ENCODE assay signal across 8 cellular contexts in the genomic region with DNA sequence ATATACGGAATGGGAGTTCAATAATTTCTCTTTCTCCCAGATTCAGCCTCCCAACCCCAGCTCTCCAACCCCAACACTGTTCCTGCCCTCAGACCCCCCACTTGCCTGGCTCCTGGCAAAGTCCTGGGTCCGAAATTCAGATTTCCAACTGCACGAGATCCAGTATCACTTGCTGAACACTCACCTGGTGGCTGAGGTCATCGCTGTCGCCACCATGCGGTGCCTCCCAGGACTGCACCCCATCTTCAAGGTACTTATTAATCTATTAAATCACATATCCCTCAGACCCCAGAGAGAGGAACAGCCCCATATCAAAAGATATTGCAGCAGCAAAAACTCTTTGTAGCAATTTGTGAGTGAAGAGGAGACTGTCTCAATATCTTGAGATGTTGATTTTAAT. TPM values are rescaled to one million over a fixed set of nuclear protein-coding genes. Genes with fewer than 3 reads are reported as not detected.
DNase-seq lines count a peak whose midpoint lies in the region; ATAC-seq, FAIRE-seq and TF ChIP-seq lines count a peak whose summit lies in the region.

No MANE protein-coding gene starts in this region.

- no peak overlapping the region for H2BK120ac ChIP-seq in mesendoderm (ENCODE audit: low read depth, low read length)

- H2AK5ac ChIP-seq in mesendoderm (ENCODE audit: low read length): no peak overlapping the region

- POLR2A ChIA-PET in CD4-positive, alpha-beta memory T cell (lab: Charles Lee; ENCODE audit: partially characterized antibody): no interaction called here

- CTCF ChIA-PET in CD4-positive, alpha-beta memory T cell (lab: Charles Lee; ENCODE audit: partially characterized antibody): interaction anchor here (1.8 to 9.4 kb wide), 4 partner anchors 11 to 92 kb away, joined by 9 to 118 read pairs (median 56); a partner anchor contains a TSS

- H2AFZ ChIP-seq in astrocyte (ENCODE audit: low read depth, low read length): no peak overlapping the region

- peak overlapping the region in 5 of 7 donors; percentile 25 to 84 (median 73) for H3K27ac Mint-ChIP-seq in CD4-positive, alpha-beta memory T cell
- no peak overlapping the region for H3K27ac Mint-ChIP-seq in astrocyte (ENCODE audit: unreplicated experiment)

- H3K27me3 Mint-ChIP-seq in CD4-positive, alpha-beta memory T cell: no peaks in the 10 kb centered on the region
- peaks cover 1% of the 10 kb centered on the region for H3K27me3 Mint-ChIP-seq in astrocyte (ENCODE audit: low read depth, unreplicated experiment)

- no peak for ATAC-seq in GM21367 (IDR thresholded peaks at IDR 0.05; ENCODE audit: unreplicated experiment)
- no peak for ATAC-seq in HG02588 (IDR thresholded peaks at IDR 0.05; ENCODE audit: unreplicated experiment)
- ATAC-seq in HG03196 (IDR thresholded peaks at IDR 0.05; ENCODE audit: unreplicated experiment): no peak

- TF ChIP-seq POLR2A in NB4 (IDR thresholded peaks at IDR 0.05; ENCODE audit: extremely low read depth, insufficient read length): no peak

- no peak overlapping the region for H3K56ac ChIP-seq in mesendoderm (ENCODE audit: low read length)

- no CpG with 5 or more reads among the region's 6 CpGs for WGBS in mesendoderm (ENCODE audit: extremely low coverage, insufficient coverage, low lambda C conversion rate)

- H3K4me1 Mint-ChIP-seq in CD4-positive, alpha-beta memory T cell: peaks cover 11 to 17% (median 12%) of the 10 kb centered on the region in 4 donors
- no peaks in the 10 kb centered on the region for H3K4me1 Mint-ChIP-seq in astrocyte (ENCODE audit: low read depth, unreplicated experiment)

- no peak overlapping the region for H2BK5ac ChIP-seq in mesendoderm (ENCODE audit: low read length)

- H4K5ac ChIP-seq in mesendoderm (ENCODE audit: low read length): no peak overlapping the region

- peaks cover 50 to 69% of the 10 kb centered on the region in 2 donors for H3K36me3 Mint-ChIP-seq in CD4-positive, alpha-beta memory T cell
- peaks cover 30% of the 10 kb centered on the region for H3K36me3 Mint-ChIP-seq in astrocyte (ENCODE audit: low read depth, unreplicated experiment)

- H3K27ac ChIP-seq in CD4-positive, alpha-beta memory T cell (ENCODE audit: low read depth, low read length): no peak overlapping the region
- H3K27ac ChIP-seq in astrocyte (ENCODE audit: low read depth, low read length) (no peak overlapping the region), mesendoderm (ENCODE audit: low read depth, low read length) (no peak overlapping the region)

- FAIRE-seq in astrocyte (lab: Jason Lieb, UNC): no peak

- H4K8ac ChIP-seq in mesendoderm (ENCODE audit: low read depth, low read length): no peak overlapping the region

- H3K9me3 ChIP-seq in CD4-positive, alpha-beta memory T cell (ENCODE audit: control insufficient read depth in 1 of 2, low read length in 2 of 2): no peaks in the 10 kb centered on the region
- H3K9me3 ChIP-seq in astrocyte (ENCODE audit: insufficient read depth, low read depth, low read length): no peaks in the 10 kb centered on the region

- no peak overlapping the region for H3K4me3 Mint-ChIP-seq in CD4-positive, alpha-beta memory T cell
- no peak overlapping the region for H3K4me3 Mint-ChIP-seq in astrocyte (ENCODE audit: unreplicated experiment)

- no peaks in the 10 kb centered on the region for H3K27me3 ChIP-seq in CD4-positive, alpha-beta memory T cell (ENCODE audit: insufficient read depth, low read length)
- H3K27me3 ChIP-seq in astrocyte (ENCODE audit: insufficient read depth, low read length) (no peaks in the 10 kb centered on the region), mesendoderm (ENCODE audit: insufficient read depth, low read length, poor library complexity) (no peaks in the 10 kb centered on the region)

- H3K79me2 ChIP-seq in astrocyte (ENCODE audit: insufficient read depth, low read length) (peaks cover 9% of the 10 kb centered on the region), mesendoderm (ENCODE audit: control insufficient read depth, insufficient read depth, low read length) (no peaks in the 10 kb centered on the region)

- peak; percentile 53 for TF ChIP-seq CTCF in NB4 (IDR thresholded peaks at IDR 0.05; ENCODE audit: low read depth, low read length)
- TF ChIP-seq CTCF in astrocyte (IDR thresholded peaks at IDR 0.05; ENCODE audit: insufficient read depth, low read depth, low read length): peak; percentile 51

- H3K23ac ChIP-seq in mesendoderm (ENCODE audit: low read length): no peak overlapping the region

- H3K4me1 ChIP-seq in CD4-positive, alpha-beta memory T cell (ENCODE audit: insufficient read depth, low read length): peaks cover 8% of the 10 kb centered on the region
- H3K4me1 ChIP-seq in astrocyte (ENCODE audit: insufficient read depth, low read length) (no peaks in the 10 kb centered on the region), mesendoderm (ENCODE audit: control insufficient read depth, low read depth, low read length) (no peaks in the 10 kb centered on the region)

- H3K36me3 ChIP-seq in CD4-positive, alpha-beta memory T cell (ENCODE audit: insufficient read depth, low read length): peaks cover 47% of the 10 kb centered on the region
- H3K36me3 ChIP-seq in astrocyte (ENCODE audit: insufficient read depth, low read length) (peaks cover 6% of the 10 kb centered on the region), mesendoderm (ENCODE audit: control insufficient read depth, insufficient read depth, low read length) (peaks cover 3% of the 10 kb centered on the region)

- H4K20me1 ChIP-seq in astrocyte (ENCODE audit: insufficient read depth, low read length): peaks cover 68% of the 10 kb centered on the region

- no peak overlapping the region for H3K4ac ChIP-seq in mesendoderm (ENCODE audit: low read depth, low read length)

- H3K9me3 Mint-ChIP-seq in CD4-positive, alpha-beta memory T cell: peaks cover 0 to 2% (median 0%) of the 10 kb centered on the region in 8 donors
- H3K9me3 Mint-ChIP-seq in astrocyte (ENCODE audit: unreplicated experiment): peaks cover 1% of the 10 kb centered on the region

- H3K18ac ChIP-seq in mesendoderm (ENCODE audit: low read length): no peak overlapping the region

- no peak overlapping the region for H2BK15ac ChIP-seq in mesendoderm (replicated peaks; ENCODE audit: low read depth)

- H3K4me2 ChIP-seq in astrocyte (ENCODE audit: low read length): no peak overlapping the region
- no peak overlapping the region for H3K4me2 ChIP-seq in mesendoderm (ENCODE audit: low read length)

- H3K79me1 ChIP-seq in mesendoderm (ENCODE audit: low read length): peaks cover 2% of the 10 kb centered on the region

- H3K9ac ChIP-seq in astrocyte (ENCODE audit: low read length) (no peak overlapping the region), mesendoderm (ENCODE audit: low read length) (no peak overlapping the region)

- peak in 4 of 5 donors; percentile 25 to 41 (median 30) for DNase-seq in CD4-positive, alpha-beta memory T cell
- DNase-seq in NB4 (ENCODE audit: low read depth) (peak; percentile 40), astrocyte (ENCODE audit: low read depth) (no peak), mesendoderm (peak; percentile 40), NCI-H187 treated with DMSO at 0.1 percent for 48 hours (lab: John Stamatoyannopoulos, UW) (no peak)

- no peak overlapping the region for H3K4me3 ChIP-seq in CD4-positive, alpha-beta memory T cell (ENCODE audit: low read length in 2 of 2)
- H3K4me3 ChIP-seq in NB4 (ENCODE audit: low read depth, low read length) (no peak overlapping the region), astrocyte (ENCODE audit: insufficient read depth, low read depth, low read length) (no peak overlapping the region), mesendoderm (ENCODE audit: low read length) (no peak overlapping the region)

- intact Hi-C loops in CD4-positive, alpha-beta memory T cell (cut with micrococcal nuclease): no loop called here

RNA-seq across cellular contexts. Expression of a gene that starts 5.7 kb away (rescaled TPM):
- total RNA-seq in CD4-positive, alpha-beta memory T cell: not detected
- polyA plus RNA-seq in CD4-positive, alpha-beta memory T cell: under 1 TPM in 1 of 2 donors, not detected in 1; 0.19 TPM
- not detected in 2 replicates for total RNA-seq in astrocyte
- 0.95 TPM for polyA plus RNA-seq in mesendoderm (2013, experiment 1 of 2)
- 0.87 TPM for polyA plus RNA-seq in mesendoderm (2013, experiment 2 of 2)

RNA-seq across cellular contexts. Expression of a gene that starts 10.9 kb away (rescaled TPM):
- 100 to 1,000 TPM; 166 to 179 TPM for total RNA-seq in CD4-positive, alpha-beta memory T cell
- 100 to 1,000 TPM; 410 to 812 TPM for polyA plus RNA-seq in CD4-positive, alpha-beta memory T cell
- 245 and 259 TPM in 2 replicates for total RNA-seq in astrocyte
- 250 TPM for polyA plus RNA-seq in mesendoderm (2013, experiment 1 of 2)
- polyA plus RNA-seq in mesendoderm (2013, experiment 2 of 2): 245 TPM

RNA-seq across cellular contexts. Expression of a gene that starts 21.3 kb away (rescaled TPM):
- not detected for total RNA-seq in CD4-positive, alpha-beta memory T cell
- polyA plus RNA-seq in CD4-positive, alpha-beta memory T cell: not detected
- not detected in 2 replicates for total RNA-seq in astrocyte
- 0.87 TPM for polyA plus RNA-seq in mesendoderm (2013, experiment 1 of 2)
- polyA plus RNA-seq in mesendoderm (2013, experiment 2 of 2): 1.1 TPM

RNA-seq across cellular contexts. Expression of a gene that starts 34.3 kb away (rescaled TPM):
- total RNA-seq in CD4-positive, alpha-beta memory T cell: 10 to 100 TPM; 13.1 to 13.7 TPM
- polyA plus RNA-seq in CD4-positive, alpha-beta memory T cell: 1 to 10 TPM in 1 of 2 donors, under 1 TPM in 1; 0.93 to 1.8 TPM
- total RNA-seq in astrocyte: 6.6 and 6.7 TPM in 2 replicates
- 5.8 TPM for polyA plus RNA-seq in mesendoderm (2013, experiment 1 of 2)
- polyA plus RNA-seq in mesendoderm (2013, experiment 2 of 2): 5.3 TPM

RNA-seq across cellular contexts. Expression of a gene that starts 42.3 kb away (rescaled TPM):
- total RNA-seq in CD4-positive, alpha-beta memory T cell: 1 to 10 TPM in 1 of 2 experiments, under 1 TPM in 1; 0.89 to 1.2 TPM
- under 1 TPM; 0.50 to 0.69 TPM for polyA plus RNA-seq in CD4-positive, alpha-beta memory T cell
- not detected in 2 replicates for total RNA-seq in astrocyte
- 0.06 TPM for polyA plus RNA-seq in mesendoderm (2013, experiment 1 of 2)
- 0.03 TPM for polyA plus RNA-seq in mesendoderm (2013, experiment 2 of 2)

Comparison
In these comparisons a context has a peak if more than half of its experiments do, and no peak if none do; other contexts are left out.
1. DNase-seq: peak in CD4-positive, alpha-beta memory T cell (4 of 5), NB4 (single experiment) and mesendoderm (single experiment); none in astrocyte (single experiment) and NCI-H187 treated with DMSO at 0.1 percent for 48 hours (single experiment).